ENCODE assay signal across 8 cellular contexts in genomic region chr19:58519087-58519354, GRCh38. TPM values are rescaled to one million over a fixed set of nuclear protein-coding genes. Genes with fewer than 3 reads are reported as not detected.
A peak's percentile ranks its signal among the peaks of the same experiment; 100 is the strongest.
DNase-seq lines count a peak whose midpoint lies in the region; ATAC-seq and TF ChIP-seq lines count a peak whose summit lies in the region.

No MANE protein-coding gene starts in this region.

- H3K9me3 Mint-ChIP-seq in activated T-helper 17 cell treated with anti-CD3 and anti-CD28 coated beads, Interleukin-2, amount 50 U/mL, for 72 hours, result no peaks in the 10 kb centered on the region
- H3K9me3 Mint-ChIP-seq in natural killer cell (no peaks in the 10 kb centered on the region), type B pancreatic cell (no peaks in the 10 kb centered on the region)

- DNase-seq in SIG-M5 treated with dmso at 0.1 percent for 504 hours (lab: John Stamatoyannopoulos, UW; ENCODE audit: unreplicated experiment), result peak; percentile 65
- no peak for DNase-seq in SIG-M5 (lab: John Stamatoyannopoulos, UW)
- DNase-seq in HuH-7 (ENCODE audit: low spot score), result peak; percentile 81
- peak; percentile 89 for DNase-seq in OCI-M1 (lab: John Stamatoyannopoulos, UW)
- DNase-seq in fibroblast of pulmonary artery (ENCODE audit: low read depth), result peak; percentile 75
- peak; percentile 27 for DNase-seq in natural killer cell
- DNase-seq in type B pancreatic cell (ENCODE audit: extremely low spot score, unreplicated experiment), result peak; percentile 78

- TF ChIP-seq CTCF in fibroblast of pulmonary artery (IDR thresholded peaks at IDR 0.05; ENCODE audit: low read length, missing control alignments) (peak; percentile 74), natural killer cell (IDR thresholded peaks at IDR 0.05) (no peak), type B pancreatic cell (conservative IDR thresholded peaks at IDR 0.05) (peak; percentile 63)

- H3K4me1 Mint-ChIP-seq in activated T-helper 17 cell treated with anti-CD3 and anti-CD28 coated beads, Interleukin-2, amount 50 U/mL, for 72 hours, result peaks cover 18% of the 10 kb centered on the region
- H3K4me1 Mint-ChIP-seq in natural killer cell (peaks cover 25 to 52% of the 10 kb centered on the region in 2 donors), type B pancreatic cell (ENCODE audit: unreplicated experiment) (peaks cover 21% of the 10 kb centered on the region)

- H3K36me3 Mint-ChIP-seq in activated T-helper 17 cell treated with anti-CD3 and anti-CD28 coated beads, Interleukin-2, amount 50 U/mL, for 72 hours (ENCODE audit: low read depth), result peaks cover 36% of the 10 kb centered on the region
- H3K36me3 Mint-ChIP-seq in natural killer cell (no peaks in the 10 kb centered on the region), type B pancreatic cell (peaks cover 5% of the 10 kb centered on the region)

- intact Hi-C loops in natural killer cell (cut with micrococcal nuclease), result loop anchor here (1.0 to 2.0 kb wide), 2 partner anchors 20 to 336 kb away; partner anchors contain the start of gene ZNF274

- H3K4me3 Mint-ChIP-seq in activated T-helper 17 cell treated with anti-CD3 and anti-CD28 coated beads, Interleukin-2, amount 50 U/mL, for 72 hours, result peak overlapping the region; percentile 89
- H3K4me3 Mint-ChIP-seq in natural killer cell (peak overlapping the region; percentile 97), type B pancreatic cell (peak overlapping the region; percentile 95)

- peak overlapping the region; percentile 71 for H3K4me3 ChIP-seq in fibroblast of pulmonary artery (replicated peaks; ENCODE audit: low read depth, low read length)

- peak; percentile 30 for ATAC-seq in activated T-helper 17 cell treated with anti-CD3 and anti-CD28 coated beads, Interleukin-2, amount 50 U/mL, for 72 hours (replicated peaks)
- no peak for ATAC-seq in natural killer cell

- H3K27ac Mint-ChIP-seq in activated T-helper 17 cell treated with anti-CD3 and anti-CD28 coated beads, Interleukin-2, amount 50 U/mL, for 72 hours, result peak overlapping the region; percentile 96
- peak overlapping the region; percentile 97 to 100 for H3K27ac Mint-ChIP-seq in natural killer cell
- peak overlapping the region; percentile 98 for H3K27ac Mint-ChIP-seq in type B pancreatic cell

- no peaks in the 10 kb centered on the region for H3K27me3 Mint-ChIP-seq in activated T-helper 17 cell treated with anti-CD3 and anti-CD28 coated beads, Interleukin-2, amount 50 U/mL, for 72 hours
- no peaks in the 10 kb centered on the region for H3K27me3 Mint-ChIP-seq in natural killer cell (ENCODE audit: low read depth in 2 of 2)
- H3K27me3 Mint-ChIP-seq in type B pancreatic cell, result no peaks in the 10 kb centered on the region

RNA-seq across cellular contexts. Expression of gene ZBTB45, which starts 0.6 kb away (rescaled TPM):
- 10 to 100 TPM; 11.0 to 14.3 TPM for total RNA-seq in activated T-helper 17 cell treated with anti-CD3 and anti-CD28 coated beads, Interleukin-2, amount 50 U/mL, for 72 hours
- total RNA-seq in natural killer cell (10 to 100 TPM in 1 of 3 donors, 1 to 10 TPM in 2; 9.6 to 12.6 (median 9.8) TPM), type B pancreatic cell (ENCODE audit: low replicate concordance) (18.6 and 20.2 TPM in 2 replicates)

RNA-seq across cellular contexts. Expression of gene SLC27A5, which starts 7.2 kb away (rescaled TPM):
- 10 to 100 TPM; 14.4 to 15.6 TPM for total RNA-seq in activated T-helper 17 cell treated with anti-CD3 and anti-CD28 coated beads, Interleukin-2, amount 50 U/mL, for 72 hours
- total RNA-seq in natural killer cell, result 1 to 10 TPM; 4.6 to 7.0 (median 4.7) TPM
- total RNA-seq in type B pancreatic cell (ENCODE audit: low replicate concordance), result 5.7 and 9.3 TPM in 2 replicates

RNA-seq across cellular contexts. Expression of gene TRIM28, which starts 24.8 kb away (rescaled TPM):
- 100 to 1,000 TPM; 336 to 455 TPM for total RNA-seq in activated T-helper 17 cell treated with anti-CD3 and anti-CD28 coated beads, Interleukin-2, amount 50 U/mL, for 72 hours
- total RNA-seq in natural killer cell, result 100 to 1,000 TPM; 330 to 451 (median 408) TPM
- total RNA-seq in type B pancreatic cell (ENCODE audit: low replicate concordance), result 401 and 679 TPM in 2 replicates

RNA-seq across cellular contexts. Expression of gene CHMP2A, which starts 35.9 kb away (rescaled TPM):
- total RNA-seq in activated T-helper 17 cell treated with anti-CD3 and anti-CD28 coated beads, Interleukin-2, amount 50 U/mL, for 72 hours, result 10 to 100 TPM; 79.0 to 95.8 TPM
- 10 to 100 TPM; 82.7 to 95.7 (median 94.7) TPM for total RNA-seq in natural killer cell
- total RNA-seq in type B pancreatic cell (ENCODE audit: low replicate concordance), result 86.5 and 97.7 TPM in 2 replicates

RNA-seq across cellular contexts. Expression of gene UBE2M, which starts 39.4 kb away (rescaled TPM):
- 100 to 1,000 TPM; 102 to 141 TPM for total RNA-seq in activated T-helper 17 cell treated with anti-CD3 and anti-CD28 coated beads, Interleukin-2, amount 50 U/mL, for 72 hours
- total RNA-seq in natural killer cell (10 to 100 TPM; 71.0 to 89.5 (median 81.9) TPM), type B pancreatic cell (ENCODE audit: low replicate concordance) (78.0 and 81.9 TPM in 2 replicates)
